Comparison of ENCODE assay signal across 1 cellular context in the genomic region with DNA sequence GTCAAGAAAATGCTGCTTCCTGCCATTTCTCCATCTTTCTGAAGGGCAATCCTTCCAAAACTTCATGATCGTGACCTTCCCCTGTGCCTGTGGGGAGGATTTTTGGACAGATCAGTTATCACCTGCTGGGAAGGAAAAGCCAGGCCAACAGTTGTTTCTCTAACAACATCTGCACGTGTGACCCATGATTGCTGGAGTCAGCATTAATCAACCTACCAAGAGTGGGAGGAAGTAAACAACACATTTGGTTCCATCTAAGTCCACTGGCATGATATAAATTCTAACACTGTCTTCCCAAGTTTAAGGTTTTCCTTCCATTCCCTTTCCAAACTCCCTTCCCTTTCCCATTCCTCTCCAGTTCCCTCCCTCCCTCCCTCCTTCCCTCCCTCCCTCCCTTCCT.
TF ChIP-seq lines count a peak whose summit lies in the region.

No MANE protein-coding gene starts in this region.

TF ChIP-seq in H1, 55 proteins besides CTCF, POLR2A, EP300 and RAD21 (continued from another document):
- TF ChIP-seq RFX5 (IDR thresholded peaks at IDR 0.05; ENCODE audit: borderline replicate concordance, low read depth, low read length) (no peak), SP2 (IDR thresholded peaks at IDR 0.05; ENCODE audit: low read length) (no peak)
TF ChIP-seq in H1: peak in this region for 0.
